Comparison of ENCODE assay signal across 23 cellular contexts in the genomic region with DNA sequence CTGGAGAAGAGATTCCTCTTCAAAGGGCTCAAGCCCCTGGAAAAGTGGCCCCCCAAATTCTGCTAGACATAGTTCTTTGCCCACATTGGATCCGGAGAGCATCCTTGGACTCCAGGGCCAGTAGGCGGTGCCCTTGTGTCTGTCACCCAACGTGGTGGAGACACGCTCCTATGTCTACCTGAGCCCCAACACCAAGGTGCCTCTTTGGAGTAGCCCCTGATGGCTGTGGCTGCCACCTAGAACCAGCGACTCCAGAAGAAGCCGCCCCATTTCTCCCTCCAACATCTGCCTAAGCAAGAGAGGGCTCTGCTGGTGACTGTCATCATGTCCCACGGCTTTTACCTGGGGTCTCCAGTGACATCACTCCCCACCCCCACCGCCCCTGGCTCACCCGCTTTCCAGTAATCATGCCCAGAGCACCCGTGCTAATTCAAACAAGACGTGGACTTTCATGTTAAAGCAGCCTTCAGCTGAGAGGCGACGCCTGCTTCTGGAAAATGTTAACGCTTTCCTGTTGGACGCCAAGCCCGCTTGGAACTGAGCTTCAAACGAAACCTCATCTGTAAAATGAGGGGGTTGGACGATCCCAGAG.
"Had no signal": no experiment of that assay in that cellular context is flagged by ENCODE, and none has a peak within 500 bp of the region (broad histone marks: within the 10 kb centered on the region; RNA-seq: fewer than 3 reads in every experiment).

No MANE protein-coding gene starts in this region.

- H3K27ac ChIP-seq: brain microvascular endothelial cell, cardiac muscle cell, KMS-11 had no signal

- H3K36me3 ChIP-seq: brain microvascular endothelial cell, cardiac muscle cell had no signal

- H3K9ac ChIP-seq: KMS-11 had no signal

- H3K4me2 ChIP-seq: KMS-11 had no signal

- DNase-seq: activated B cell treated with CpG ODN at 0.5 μM for 24 hours; activated CD4-positive, alpha-beta memory T cell treated with anti-CD3 and anti-CD28 coated beads, Interleukin-2, amount 10 ng/mL, durations not matched to agents 7 days and 5 days; activated CD4-positive, alpha-beta T cell treated with anti-CD3 and anti-CD28 coated beads, Interleukin-2, amount 10 ng/mL, durations not matched to agents 7 days and 5 days; activated gamma-delta T cell; activated naive CD4-positive, alpha-beta T cell treated with anti-CD3 and anti-CD28 coated beads, Interleukin-2, amount 10 ng/mL, durations not matched to agents 7 days and 5 days; activated naive CD8-positive, alpha-beta T cell treated with anti-CD3 and anti-CD28 coated beads for 36 hours; activated T-cell treated with anti-CD3 and anti-CD28 coated beads for 4 hours; activated T-cell treated with anti-CD3 and anti-CD28 coated beads, Interleukin-2, amount 50 U/mL, for 48 hours; cerebellar nuclear complex; NCI-H1092; NCI-H1417 treated with DMSO at 0.1 percent for 48 hours; NCI-H1694; NCI-H2029; NCI-H446; NCI-H524; PC-3; SHP77 treated with DMSO at 0.1 percent for 48 hours; T-helper 17 cell; T-helper 9 cell had no signal

- ATAC-seq: activated T-helper 17 cell treated with anti-CD3 and anti-CD28 coated beads, Interleukin-2, amount 50 U/mL, for 72 hours; PC-3; T-helper 17 cell had no signal

- H3K4me3 ChIP-seq: cardiac muscle cell had no signal
